Comparison of ENCODE assay signal across 8 cellular contexts in the genomic region with DNA sequence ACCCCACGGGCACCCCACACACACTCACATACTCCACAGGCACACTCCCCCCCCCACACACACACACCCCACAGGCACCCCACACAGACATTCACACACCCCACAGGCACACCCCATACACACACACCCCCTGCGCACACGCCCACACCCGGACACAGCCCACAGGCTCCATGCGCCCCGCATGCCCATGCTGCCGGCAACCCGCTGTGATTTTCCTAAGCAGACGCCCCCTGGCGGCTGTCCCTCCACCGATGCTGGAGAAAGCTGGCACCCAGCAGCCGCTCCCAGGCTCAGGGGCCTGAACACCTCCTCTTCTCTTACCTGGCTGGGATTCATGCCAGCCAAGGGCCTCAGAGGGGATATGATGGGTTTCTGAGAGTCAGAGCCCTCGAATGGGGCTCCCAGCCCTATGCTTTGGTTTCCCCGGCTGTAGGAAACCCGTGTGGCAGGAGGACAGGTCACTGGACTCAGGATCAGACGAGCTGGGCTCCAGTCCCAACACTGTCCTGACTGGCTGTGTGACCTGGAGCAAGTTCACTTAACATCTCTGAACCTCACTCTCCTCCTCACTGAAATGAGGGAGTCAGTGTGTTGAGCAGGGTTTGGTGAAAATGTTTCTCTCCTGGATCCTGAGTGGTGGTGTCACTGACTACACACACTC. TPM values are rescaled to one million over a fixed set of nuclear protein-coding genes. Genes with fewer than 3 reads are reported as not detected.
DNase-seq lines count a peak whose midpoint lies in the region; ATAC-seq and TF ChIP-seq lines count a peak whose summit lies in the region.

No MANE protein-coding gene starts in this region.

- WGBS in mesenchymal stem cell, result 22% methylated on average over 16 of the region's 16 CpGs

- H3K23ac ChIP-seq in mesenchymal stem cell (ENCODE audit: low read length in 2 of 2), result no peak overlapping the region

- in situ Hi-C loops in GM13977 (cut with MboI; ENCODE audit: low pct_unique_long_range_greater_than_20kb, low sequenced_read_pairs, unreplicated experiment), result no loop called here

- CTCF ChIA-PET in A673 (lab: Charles Lee), result interaction anchor here (0.6 to 0.8 kb wide), 5 partner anchors 8 to 197 kb away, joined by 3 to 8 read pairs (median 4); no protein-coding TSS in a partner anchor

- TF ChIP-seq CTCF in A673 (conservative IDR thresholded peaks at IDR 0.05; ENCODE audit: low read depth, low read length) (peak; percentile 96), GM13977 (IDR thresholded peaks at IDR 0.05; ENCODE audit: extremely low read depth, insufficient read depth, missing control alignments) (peak; percentile 85)

- H3K36me3 ChIP-seq in A673 (ENCODE audit: insufficient read depth, low read length, poor library complexity, severe bottlenecking) (no peaks in the 10 kb centered on the region), mesenchymal stem cell (ENCODE audit: control insufficient read depth in 1 of 2, insufficient read depth in 2 of 2, low read depth in 1 of 2, low read length in 2 of 2) (no peaks in the 10 kb centered on the region)

- H2BK120ac ChIP-seq in mesenchymal stem cell (ENCODE audit: low read depth, low read length), result no peak overlapping the region

- peak overlapping the region in 1 of 2 experiments; percentile 48 for H3K18ac ChIP-seq in mesenchymal stem cell (ENCODE audit: low read depth in 1 of 2, low read length in 2 of 2)

- H2BK5ac ChIP-seq in mesenchymal stem cell (ENCODE audit: low read depth, low read length, poor library complexity, severe bottlenecking), result no peak overlapping the region

- DNase-seq in A673 (ENCODE audit: low spot score) (peak; percentile 88), GM13977 (ENCODE audit: low spot score) (peak; percentile 79), NCI-H82 treated with DMSO at 0.1 percent for 48 hours (lab: John Stamatoyannopoulos, UW; ENCODE audit: unreplicated experiment) (peak; percentile 32), mesenchymal stem cell (peak; percentile 73)
- peak; percentile 44 to 71 for DNase-seq in activated CD8-positive, alpha-beta memory T cell treated with anti-CD3 and anti-CD28 coated beads for 1 hour (ENCODE audit: extremely low read depth in 1 of 2, low read depth in 1 of 2)
- peak; percentile 55 for DNase-seq in effector CD8-positive, alpha-beta T cell (lab: John Stamatoyannopoulos, UW)
- DNase-seq in stimulated activated CD8-positive, alpha-beta memory T cell treated with anti-CD3 and anti-CD28 coated beads, Interleukin-15, amount 100 ng/mL, for 48 hours (ENCODE audit: low read depth in 2 of 2), result peak; percentile 56 to 64

- H3K27ac ChIP-seq in A673 (ENCODE audit: low read depth, low read length, poor library complexity, severe bottlenecking), result no peak overlapping the region
- H3K27ac ChIP-seq in mesenchymal stem cell (ENCODE audit: low read length, poor library complexity, severe bottlenecking), result no peak overlapping the region

- no peak overlapping the region for H2BK12ac ChIP-seq in mesenchymal stem cell (ENCODE audit: low read length in 2 of 2)

- no peak overlapping the region for H2AFZ ChIP-seq in mesenchymal stem cell (ENCODE audit: low read depth, low read length)

- no peak overlapping the region for H2BK15ac ChIP-seq in mesenchymal stem cell (ENCODE audit: low read depth, poor library complexity, severe bottlenecking)

- BruUV-seq in A673 (replicated peaks; lab: Mats Ljungman, UMichigan), result no TSS peak

- H3K4me1 ChIP-seq in A673 (ENCODE audit: insufficient read depth, low read length, poor library complexity, severe bottlenecking), result peaks cover 16% of the 10 kb centered on the region
- H3K4me1 ChIP-seq in mesenchymal stem cell (ENCODE audit: control insufficient read depth, insufficient read depth, low read depth, low read length), result peaks cover 23% of the 10 kb centered on the region

- H3K9me3 ChIP-seq in A673 (ENCODE audit: low read depth, low read length, poor library complexity, severe bottlenecking), result no peaks in the 10 kb centered on the region
- H3K9me3 ChIP-seq in mesenchymal stem cell (ENCODE audit: control insufficient read depth, low read length), result no peaks in the 10 kb centered on the region

- H3K9ac ChIP-seq in mesenchymal stem cell (ENCODE audit: low read length), result no peak overlapping the region

- H2AK5ac ChIP-seq in mesenchymal stem cell (ENCODE audit: low read length, severe bottlenecking), result no peak overlapping the region

- no peak overlapping the region for H3K4me2 ChIP-seq in mesenchymal stem cell (ENCODE audit: low read length, poor library complexity, severe bottlenecking)

- H3K14ac ChIP-seq in mesenchymal stem cell (ENCODE audit: low read length in 2 of 2), result no peak overlapping the region

- intact Hi-C loops in A673 (cut with micrococcal nuclease; ENCODE audit: unreplicated experiment), result loop anchor here (2.0 to 5.0 kb wide), 2 partner anchors 69 to 454 kb away; no protein-coding TSS in a partner anchor

- no peak overlapping the region for H3K4me3 ChIP-seq in A673 (ENCODE audit: low read depth, low read length, poor library complexity, severe bottlenecking)
- H3K4me3 ChIP-seq in mesenchymal stem cell (ENCODE audit: insufficient read depth in 1 of 2, low read depth in 1 of 2, low read length in 2 of 2), result no peak overlapping the region

- no peak overlapping the region for H3K4ac ChIP-seq in mesenchymal stem cell (ENCODE audit: low read depth in 1 of 2, low read length in 2 of 2)

- no peaks in the 10 kb centered on the region for H3K79me1 ChIP-seq in mesenchymal stem cell (replicated peaks; ENCODE audit: low read length, poor library complexity, severe bottlenecking)

- POLR2A ChIA-PET in A673 (lab: Charles Lee; ENCODE audit: low non-redundant PET), result no interaction called here

- H4K91ac ChIP-seq in mesenchymal stem cell (ENCODE audit: low read length), result peak overlapping the region; percentile 53

- H4K8ac ChIP-seq in mesenchymal stem cell (ENCODE audit: low read length), result peak overlapping the region; percentile 16

- ATAC-seq in GM19324 (IDR thresholded peaks at IDR 0.05; ENCODE audit: low FRiP score, unreplicated experiment), result no peak

- H3K27me3 ChIP-seq in A673 (replicated peaks; ENCODE audit: insufficient read depth, low read depth, low read length, poor library complexity) (no peaks in the 10 kb centered on the region), mesenchymal stem cell (ENCODE audit: control insufficient read depth in 1 of 2, insufficient read depth in 1 of 2, low read length in 2 of 2) (no peaks in the 10 kb centered on the region)

RNA-seq across cellular contexts. Expression of a gene that starts 19.6 kb away (rescaled TPM):
- not detected in 2 replicates for total RNA-seq in A673 (2021)
- polyA plus RNA-seq in mesenchymal stem cell (2013, experiment 1 of 2), result not detected
- polyA plus RNA-seq in mesenchymal stem cell (2013, experiment 2 of 2), result not detected

RNA-seq across cellular contexts. Expression of a gene that starts 50.8 kb away (rescaled TPM):
- 290 and 302 TPM in 2 replicates for total RNA-seq in A673 (2021)
- polyA plus RNA-seq in mesenchymal stem cell (2013, experiment 1 of 2), result 112 TPM
- 112 TPM for polyA plus RNA-seq in mesenchymal stem cell (2013, experiment 2 of 2)

Comparison
In these comparisons a context has a peak if more than half of its experiments do, and no peak if none do; other contexts are left out.
1. DNase-seq: peak in every context shown above with its lines; median percentile 88 in A673; 79 in GM13977; 73 in mesenchymal stem cell; 60 in stimulated activated CD8-positive, alpha-beta memory T cell treated with anti-CD3 and anti-CD28 coated beads, Interleukin-15, amount 100 ng/mL, for 48 hours; 58 in activated CD8-positive, alpha-beta memory T cell treated with anti-CD3 and anti-CD28 coated beads for 1 hour; 55 in effector CD8-positive, alpha-beta T cell; 32 in NCI-H82 treated with DMSO at 0.1 percent for 48 hours.